Comparison of ENCODE assay signal across 7 cellular contexts in genomic region chr12:131850856-131851559, GRCh38. TPM values are rescaled to one million over a fixed set of nuclear protein-coding genes. Genes with fewer than 3 reads are reported as not detected.
DNase-seq lines count a peak whose midpoint lies in the region; TF ChIP-seq lines count a peak whose summit lies in the region.

No MANE protein-coding gene starts in this region.

- no peak overlapping the region for H2BK120ac ChIP-seq in mesenchymal stem cell (ENCODE audit: low read depth, low read length)

- no peaks in the 10 kb centered on the region for H3F3A ChIP-seq in smooth muscle cell (ENCODE audit: low read depth)

- H3K23ac ChIP-seq in mesenchymal stem cell (ENCODE audit: low read length in 2 of 2) = no peak overlapping the region

- H3K27me3 ChIP-seq in smooth muscle cell (ENCODE audit: low read depth) (no peaks in the 10 kb centered on the region), mesenchymal stem cell (ENCODE audit: control insufficient read depth in 1 of 2, insufficient read depth in 1 of 2, low read length in 2 of 2) (peaks cover 0 to 22% of the 10 kb centered on the region in 2 experiments)

- no peak overlapping the region for H4K91ac ChIP-seq in mesenchymal stem cell (ENCODE audit: low read length)

- H3K4me1 ChIP-seq in smooth muscle cell (ENCODE audit: low read depth) (no peaks in the 10 kb centered on the region), mesenchymal stem cell (ENCODE audit: control insufficient read depth, insufficient read depth, low read depth, low read length) (peaks cover 15% of the 10 kb centered on the region)

- H3K4me2 ChIP-seq in smooth muscle cell (no peak overlapping the region), mesenchymal stem cell (ENCODE audit: low read length, poor library complexity, severe bottlenecking) (no peak overlapping the region)

- no peak overlapping the region for H3K4me3 ChIP-seq in epithelial cell of esophagus (ENCODE audit: low read length)
- H3K4me3 ChIP-seq in smooth muscle cell = no peak overlapping the region
- H3K4me3 ChIP-seq in mesenchymal stem cell (ENCODE audit: insufficient read depth in 1 of 2, low read depth in 1 of 2, low read length in 2 of 2) = no peak overlapping the region

- no peak overlapping the region for H3K18ac ChIP-seq in mesenchymal stem cell (ENCODE audit: low read depth in 1 of 2, low read length in 2 of 2)

- no peak overlapping the region for H3K4ac ChIP-seq in mesenchymal stem cell (ENCODE audit: low read depth in 1 of 2, low read length in 2 of 2)

- no peak for DNase-seq in GM10266 (ENCODE audit: extremely low spot score)
- DNase-seq in NCI-H748 treated with DMSO at 0.1 percent for 48 hours (lab: John Stamatoyannopoulos, UW) = peak; percentile 27
- peak; percentile 64 for DNase-seq in epithelial cell of esophagus (ENCODE audit: low read depth)
- no peak for DNase-seq in smooth muscle cell (lab: John Stamatoyannopoulos, UW; ENCODE audit: unreplicated experiment)
- no peak for DNase-seq in GM13976 (ENCODE audit: low spot score)
- no peak for DNase-seq in SKM-1 treated with dmso at 0.1 percent for 144 hours (lab: John Stamatoyannopoulos, UW; ENCODE audit: unreplicated experiment)
- DNase-seq in mesenchymal stem cell = no peak

- no peak overlapping the region for H3K9ac ChIP-seq in smooth muscle cell (ENCODE audit: low read depth)
- no peak overlapping the region for H3K9ac ChIP-seq in mesenchymal stem cell (ENCODE audit: low read length)

- H2AK5ac ChIP-seq in mesenchymal stem cell (ENCODE audit: low read length, severe bottlenecking) = no peak overlapping the region

- TF ChIP-seq CTCF in GM10266 (IDR thresholded peaks at IDR 0.05; ENCODE audit: control insufficient read depth, insufficient read depth, low read depth, missing control alignments) = peak; percentile 58
- TF ChIP-seq CTCF in epithelial cell of esophagus (IDR thresholded peaks at IDR 0.05; ENCODE audit: insufficient read depth, low read depth, low read length, missing control alignments) = peak; percentile 83
- TF ChIP-seq CTCF in smooth muscle cell (IDR thresholded peaks at IDR 0.05; ENCODE audit: borderline replicate concordance, insufficient read depth, poor library complexity, severe bottlenecking) = peak; percentile 66
- no peak for TF ChIP-seq CTCF in GM13976 (IDR thresholded peaks at IDR 0.05; ENCODE audit: borderline replicate concordance, control extremely low read depth, extremely low read depth, insufficient read depth, missing control alignments)

- no peak overlapping the region for H4K8ac ChIP-seq in mesenchymal stem cell (ENCODE audit: low read length)

- no peaks in the 10 kb centered on the region for H3K9me3 ChIP-seq in smooth muscle cell (replicated peaks; ENCODE audit: low read depth)
- no peaks in the 10 kb centered on the region for H3K9me3 ChIP-seq in mesenchymal stem cell (ENCODE audit: control insufficient read depth, low read length)

- in situ Hi-C loops in GM13976 (cut with MboI; ENCODE audit: low sequenced_read_pairs, unreplicated experiment) = no loop called here

- H2BK15ac ChIP-seq in mesenchymal stem cell (ENCODE audit: low read depth, poor library complexity, severe bottlenecking) = no peak overlapping the region

- H3K36me3 ChIP-seq in smooth muscle cell (ENCODE audit: low read depth) = no peaks in the 10 kb centered on the region
- no peaks in the 10 kb centered on the region for H3K36me3 ChIP-seq in mesenchymal stem cell (ENCODE audit: control insufficient read depth in 1 of 2, insufficient read depth in 2 of 2, low read depth in 1 of 2, low read length in 2 of 2)

- H3K14ac ChIP-seq in mesenchymal stem cell (ENCODE audit: low read length in 2 of 2) = no peak overlapping the region

- H3K27ac ChIP-seq in smooth muscle cell (ENCODE audit: low read depth) (no peak overlapping the region), mesenchymal stem cell (ENCODE audit: low read length, poor library complexity, severe bottlenecking) (no peak overlapping the region)

- H3K79me2 ChIP-seq in smooth muscle cell (ENCODE audit: low read depth) = no peaks in the 10 kb centered on the region

- no peaks in the 10 kb centered on the region for H3K79me1 ChIP-seq in mesenchymal stem cell (replicated peaks; ENCODE audit: low read length, poor library complexity, severe bottlenecking)

- no peaks in the 10 kb centered on the region for H4K20me1 ChIP-seq in smooth muscle cell (ENCODE audit: low read depth)

- H2BK5ac ChIP-seq in mesenchymal stem cell (ENCODE audit: low read depth, low read length, poor library complexity, severe bottlenecking) = no peak overlapping the region

- H2AFZ ChIP-seq in smooth muscle cell (ENCODE audit: low read depth) = no peak overlapping the region
- no peak overlapping the region for H2AFZ ChIP-seq in mesenchymal stem cell (ENCODE audit: low read depth, low read length)

- H2BK12ac ChIP-seq in mesenchymal stem cell (ENCODE audit: low read length in 2 of 2) = no peak overlapping the region

- WGBS in smooth muscle cell (ENCODE audit: low lambda C conversion rate) = 88% methylated on average over 29 of the region's 41 CpGs
- 95% methylated on average over 41 of the region's 41 CpGs for WGBS in mesenchymal stem cell

RNA-seq across cellular contexts. Expression of gene MMP17, which starts 22.8 kb away (rescaled TPM):
- total RNA-seq in smooth muscle cell = 0.81 and 1.6 TPM in 2 replicates
- polyA plus RNA-seq in smooth muscle cell = 1.3 and 4.3 TPM in 2 replicates
- 2.3 TPM for polyA plus RNA-seq in mesenchymal stem cell (2013, experiment 1 of 2)
- polyA plus RNA-seq in mesenchymal stem cell (2013, experiment 2 of 2) = 2.7 TPM

RNA-seq across cellular contexts. Expression of gene ULK1, which starts 43.4 kb away (rescaled TPM):
- 8.1 and 10.5 TPM in 2 replicates for total RNA-seq in smooth muscle cell
- 8.5 and 19.9 TPM in 2 replicates for polyA plus RNA-seq in smooth muscle cell
- polyA plus RNA-seq in mesenchymal stem cell (2013, experiment 1 of 2) = 18.5 TPM
- polyA plus RNA-seq in mesenchymal stem cell (2013, experiment 2 of 2) = 17.7 TPM

Comparison
In these comparisons a context has a peak if more than half of its experiments do, and no peak if none do; other contexts are left out.
1. DNase-seq: peak in NCI-H748 treated with DMSO at 0.1 percent for 48 hours (single experiment) and epithelial cell of esophagus (single experiment); none in GM10266 (single experiment), smooth muscle cell (single experiment), GM13976 (single experiment), SKM-1 treated with dmso at 0.1 percent for 144 hours (single experiment) and mesenchymal stem cell (single experiment).